ENCODE assay signal across 8 cellular contexts in the genomic region with DNA sequence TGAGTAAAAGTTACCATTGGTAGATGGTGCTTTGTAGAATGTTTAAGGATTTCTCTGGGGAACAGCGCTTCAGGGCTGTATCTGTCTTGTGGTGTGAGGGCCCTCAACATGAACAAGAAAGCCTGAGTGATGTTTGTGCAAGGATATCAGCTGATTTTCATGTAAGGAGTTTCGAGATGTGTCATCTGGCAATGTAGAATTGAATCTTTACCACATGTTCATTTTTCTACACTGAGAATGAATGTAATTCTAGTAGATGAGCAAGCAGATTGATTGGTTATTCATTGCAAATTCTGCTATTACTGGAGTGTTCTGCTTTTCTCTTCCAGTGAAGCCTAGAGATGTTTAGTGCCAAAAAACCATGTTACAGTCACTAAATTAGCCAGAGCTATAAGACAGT.
DNase-seq lines count a peak whose midpoint lies in the region; ATAC-seq lines count a peak whose summit lies in the region.

No MANE protein-coding gene starts in this region.

- peaks cover 0 to 3% of the 10 kb centered on the region in 2 donors for H3K9me3 Mint-ChIP-seq in activated T-cell treated with anti-CD3 and anti-CD28 coated beads, Interleukin-2, amount 50 U/mL, for 72 hours
- no peaks in the 10 kb centered on the region for H3K9me3 Mint-ChIP-seq in stimulated activated memory B cell treated with anti-CD40 and anti-IgM and Interleukin-4, amounts not matched to agents 10 μg/mL and 1 μg/mL and 100 μg/mL, for 72 hours

- intact Hi-C loops in sciatic nerve (cut with DNase I), result no loop called here

- peak overlapping the region; percentile 78 for H3K27ac Mint-ChIP-seq in activated T-cell treated with anti-CD3 and anti-CD28 coated beads, Interleukin-2, amount 50 U/mL, for 72 hours
- H3K27ac Mint-ChIP-seq in stimulated activated memory B cell treated with anti-CD40 and anti-IgM and Interleukin-4, amounts not matched to agents 10 μg/mL and 1 μg/mL and 100 μg/mL, for 72 hours, result peak overlapping the region; percentile 58

- H3K4me3 Mint-ChIP-seq in activated T-cell treated with anti-CD3 and anti-CD28 coated beads, Interleukin-2, amount 50 U/mL, for 72 hours, result peak overlapping the region in 1 of 2 donors; percentile 0
- no peak overlapping the region for H3K4me3 Mint-ChIP-seq in stimulated activated memory B cell treated with anti-CD40 and anti-IgM and Interleukin-4, amounts not matched to agents 10 μg/mL and 1 μg/mL and 100 μg/mL, for 72 hours

- H3K36me3 Mint-ChIP-seq in activated T-cell treated with anti-CD3 and anti-CD28 coated beads, Interleukin-2, amount 50 U/mL, for 72 hours (ENCODE audit: insufficient read depth in 2 of 2), result no peaks in the 10 kb centered on the region
- H3K36me3 Mint-ChIP-seq in stimulated activated memory B cell treated with anti-CD40 and anti-IgM and Interleukin-4, amounts not matched to agents 10 μg/mL and 1 μg/mL and 100 μg/mL, for 72 hours, result peaks cover 20% of the 10 kb centered on the region

- ATAC-seq in activated T-cell treated with anti-CD3 and anti-CD28 coated beads, Interleukin-2, amount 50 U/mL, for 72 hours (replicated peaks in 1 of 2), result peak; percentile 90 to 93
- ATAC-seq in GM21786 (IDR thresholded peaks at IDR 0.05; ENCODE audit: unreplicated experiment), result peak; percentile 80
- ATAC-seq in HG03469 (IDR thresholded peaks at IDR 0.05; ENCODE audit: unreplicated experiment), result peak; percentile 87
- peak; percentile 78 for ATAC-seq in stimulated activated memory B cell treated with anti-CD40 and anti-IgM and Interleukin-4, amounts not matched to agents 10 μg/mL and 1 μg/mL and 100 μg/mL, for 72 hours
- ATAC-seq in sciatic nerve, result no peak

- DNase-seq in activated T-cell treated with anti-CD3 and anti-CD28 coated beads, Interleukin-2, amount 50 U/mL, for 72 hours, result peak; percentile 17 to 31
- no peak for DNase-seq in activated T-cell treated with anti-CD3 and anti-CD28 coated beads, Interleukin-2, amount 50 U/mL, for 48 hours
- DNase-seq in NCI-H146 treated with DMSO at 0.1 percent for 48 hours (lab: John Stamatoyannopoulos, UW; ENCODE audit: unreplicated experiment) (no peak), sciatic nerve (ENCODE audit: low spot score) (no peak), HPDE6-E6E7 (ENCODE audit: extremely low spot score) (no peak)

- H3K4me1 Mint-ChIP-seq in activated T-cell treated with anti-CD3 and anti-CD28 coated beads, Interleukin-2, amount 50 U/mL, for 72 hours (ENCODE audit: low read depth), result peaks cover 14% of the 10 kb centered on the region
- H3K4me1 Mint-ChIP-seq in stimulated activated memory B cell treated with anti-CD40 and anti-IgM and Interleukin-4, amounts not matched to agents 10 μg/mL and 1 μg/mL and 100 μg/mL, for 72 hours, result peaks cover 39% of the 10 kb centered on the region

- H3K27me3 Mint-ChIP-seq in activated T-cell treated with anti-CD3 and anti-CD28 coated beads, Interleukin-2, amount 50 U/mL, for 72 hours (ENCODE audit: low read depth), result peaks cover 10% of the 10 kb centered on the region
- no peaks in the 10 kb centered on the region for H3K27me3 Mint-ChIP-seq in stimulated activated memory B cell treated with anti-CD40 and anti-IgM and Interleukin-4, amounts not matched to agents 10 μg/mL and 1 μg/mL and 100 μg/mL, for 72 hours

Comparison
In these comparisons a context has a peak if more than half of its experiments do, and no peak if none do; other contexts are left out.
1. DNase-seq: peak in activated T-cell treated with anti-CD3 and anti-CD28 coated beads, Interleukin-2, amount 50 U/mL, for 72 hours (2 of 2); none in activated T-cell treated with anti-CD3 and anti-CD28 coated beads, Interleukin-2, amount 50 U/mL, for 48 hours (0 of 2), NCI-H146 treated with DMSO at 0.1 percent for 48 hours (single experiment), sciatic nerve (single experiment) and HPDE6-E6E7 (single experiment).